8 cellular contexts compared by ENCODE assay signal in genomic region chr1:185317886-185318310, GRCh38. TPM values are rescaled to one million over a fixed set of nuclear protein-coding genes. Genes with fewer than 3 reads are reported as not detected.
A peak's percentile ranks its signal among the peaks of the same experiment; 100 is the strongest.
DNase-seq lines count a peak whose midpoint lies in the region; ATAC-seq and TF ChIP-seq lines count a peak whose summit lies in the region.

No MANE protein-coding gene starts in this region.

- no peak for TF ChIP-seq EP300 in neural cell (conservative IDR thresholded peaks at IDR 0.05; ENCODE audit: poor library complexity, severe bottlenecking)

- DNase-seq in activated gamma-delta T cell treated with Interleukin-2 at 50 U/mL for 16 hours, result peak; percentile 73
- no peak for DNase-seq in activated gamma-delta T cell (lab: John Stamatoyannopoulos, UW)
- DNase-seq in NCI-H2227 (lab: John Stamatoyannopoulos, UW; ENCODE audit: unreplicated experiment), result peak; percentile 32
- peak in 2 of 3 experiments; percentile 32 to 43 for DNase-seq in activated CD8-positive, alpha-beta memory T cell treated with anti-CD3 and anti-CD28 coated beads for 48 hours (ENCODE audit: low read depth in 2 of 3, low spot score in 2 of 3)
- peak; percentile 60 to 70 for DNase-seq in erythroblast (lab: John Stamatoyannopoulos, UW)
- peak in 17 of 49 donors; percentile 17 to 66 (median 38) for DNase-seq in substantia nigra (lab: John Stamatoyannopoulos, UW)

- no peak for TF ChIP-seq POLR2A in erythroblast (IDR thresholded peaks at IDR 0.05; ENCODE audit: low read length)

- H3K4me3 ChIP-seq in neural cell (ENCODE audit: low read length), result peak overlapping the region; percentile 75

- peaks cover 18% of the 10 kb centered on the region for H4K20me1 ChIP-seq in neural cell (ENCODE audit: insufficient read depth)

- H3K9me2 ChIP-seq in neural cell (ENCODE audit: insufficient read depth, low read length), result no peaks in the 10 kb centered on the region

- TF ChIP-seq CTCF in neural cell (IDR thresholded peaks at IDR 0.05; ENCODE audit: poor library complexity, severe bottlenecking), result no peak

- H3K27me3 ChIP-seq in neural cell (ENCODE audit: insufficient read depth, low read depth, low read length), result no peaks in the 10 kb centered on the region

- H2AFZ ChIP-seq in neural cell (ENCODE audit: low read depth, low read length), result peak overlapping the region; percentile 85

- peak overlapping the region; percentile 88 for H3K27ac ChIP-seq in neural cell (ENCODE audit: low read length)
- H3K27ac ChIP-seq in substantia nigra (ENCODE audit: low read depth, low read length, poor library complexity, severe bottlenecking), result peak overlapping the region; percentile 97

- peaks cover 32% of the 10 kb centered on the region for H3K79me2 ChIP-seq in neural cell (replicated peaks; ENCODE audit: insufficient read depth, low read length)

- H3K36me3 ChIP-seq in neural cell (ENCODE audit: insufficient read depth, low read length), result no peaks in the 10 kb centered on the region

- peak overlapping the region; percentile 77 for H3K9ac ChIP-seq in neural cell (ENCODE audit: low read length)

- H3F3A ChIP-seq in neural cell (ENCODE audit: insufficient read depth, low read length, poor library complexity, severe bottlenecking), result no peaks in the 10 kb centered on the region

- ATAC-seq in HG02973 (IDR thresholded peaks at IDR 0.05; ENCODE audit: unreplicated experiment), result peak; percentile 43

- TF ChIP-seq RAD21 in neural cell (conservative IDR thresholded peaks at IDR 0.05), result no peak

- H3K4me2 ChIP-seq in neural cell (ENCODE audit: low read length), result peak overlapping the region; percentile 52

- H3K9me3 ChIP-seq in neural cell (ENCODE audit: low read length), result no peaks in the 10 kb centered on the region

TF ChIP-seq in neural cell, 6 proteins besides CTCF, POLR2A, EP300 and RAD21:
- TF ChIP-seq POLR2AphosphoS5 (IDR thresholded peaks at IDR 0.05) (no peak), SMC3 (conservative IDR thresholded peaks at IDR 0.05; ENCODE audit: poor library complexity) (no peak), TAF1 (IDR thresholded peaks at IDR 0.05; ENCODE audit: low read depth) (no peak)

RNA-seq across cellular contexts. Expression of gene IVNS1ABP, which starts 0.9 kb away (rescaled TPM):
- polyA plus RNA-seq in neural cell, result 191 and 208 TPM in 2 replicates
- polyA minus RNA-seq in neural cell, result 237 TPM in 2 replicates
